1 cellular context compared by ENCODE assay signal in the genomic region with DNA sequence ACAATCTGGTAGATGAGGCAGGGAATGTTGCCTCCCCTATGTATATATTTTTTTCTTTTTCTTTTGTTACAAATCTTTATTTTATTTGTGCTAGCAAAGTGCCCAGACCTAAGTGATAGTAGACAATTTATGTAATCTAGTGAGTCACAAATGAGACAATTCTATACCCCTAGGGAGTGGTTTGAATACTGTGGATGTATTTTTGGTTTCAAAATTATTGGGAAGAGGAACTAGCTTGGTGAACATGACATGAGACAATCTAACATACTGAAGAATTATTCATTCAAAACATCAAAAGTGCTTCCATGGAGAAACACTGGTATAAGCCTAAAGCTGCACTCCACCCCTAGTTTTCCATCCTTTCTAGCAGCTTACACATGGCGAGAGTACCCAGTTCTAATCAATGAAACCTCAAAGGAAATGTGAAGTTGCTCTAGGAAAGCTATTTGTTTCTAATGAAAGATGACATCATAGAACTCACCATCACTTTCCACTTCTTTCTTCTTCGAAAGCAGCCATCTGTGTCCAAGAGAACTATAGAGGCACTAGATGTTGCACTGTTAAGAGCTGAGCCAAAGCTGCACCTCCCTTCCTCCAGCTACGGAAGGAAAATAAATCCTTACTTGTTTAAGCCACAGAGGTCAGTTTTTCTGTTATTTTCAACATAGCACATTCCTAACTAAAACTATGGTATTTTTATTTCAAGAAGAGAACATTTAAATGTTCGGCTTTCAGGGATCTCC.
A peak's percentile ranks its signal among the peaks of the same experiment; 100 is the strongest.
TF ChIP-seq lines count a peak whose summit lies in the region.

No MANE protein-coding gene starts in this region.

TF ChIP-seq in HepG2, 621 proteins besides CTCF, POLR2A, EP300 and RAD21:
- TF ChIP-seq, protein P1, sequence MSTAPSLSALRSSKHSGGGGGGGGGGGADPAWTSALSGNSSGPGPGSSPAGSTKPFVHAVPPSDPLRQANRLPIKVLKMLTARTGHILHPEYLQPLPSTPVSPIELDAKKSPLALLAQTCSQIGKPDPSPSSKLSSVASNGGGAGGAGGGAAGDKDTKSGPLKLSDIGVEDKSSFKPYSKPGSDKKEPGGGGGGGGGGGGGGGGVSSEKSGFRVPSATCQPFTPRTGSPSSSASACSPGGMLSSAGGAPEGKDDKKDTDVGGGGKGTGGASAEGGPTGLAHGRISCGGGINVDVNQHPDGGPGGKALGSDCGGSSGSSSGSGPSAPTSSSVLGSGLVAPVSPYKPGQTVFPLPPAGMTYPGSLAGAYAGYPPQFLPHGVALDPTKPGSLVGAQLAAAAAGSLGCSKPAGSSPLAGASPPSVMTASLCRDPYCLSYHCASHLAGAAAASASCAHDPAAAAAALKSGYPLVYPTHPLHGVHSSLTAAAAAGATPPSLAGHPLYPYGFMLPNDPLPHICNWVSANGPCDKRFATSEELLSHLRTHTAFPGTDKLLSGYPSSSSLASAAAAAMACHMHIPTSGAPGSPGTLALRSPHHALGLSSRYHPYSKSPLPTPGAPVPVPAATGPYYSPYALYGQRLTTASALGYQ (CRISPR knock-in tag; IDR thresholded peaks at IDR 0.05), result no peak
- TF ChIP-seq ATF7 (IDR thresholded peaks at IDR 0.05) (peak; percentile 36; the same call in 1 of the 2 replicates), ATF7 (CRISPR knock-in tag; IDR thresholded peaks at IDR 0.05) (no peak), HIVEP1 (CRISPR knock-in tag; IDR thresholded peaks at IDR 0.05) (no peak), CCAR2 (optimal IDR thresholded peaks at IDR 0.05; ENCODE audit: low read depth, low read length) (no peak)
